ENCODE assay signal across 8 cellular contexts in the genomic region with DNA sequence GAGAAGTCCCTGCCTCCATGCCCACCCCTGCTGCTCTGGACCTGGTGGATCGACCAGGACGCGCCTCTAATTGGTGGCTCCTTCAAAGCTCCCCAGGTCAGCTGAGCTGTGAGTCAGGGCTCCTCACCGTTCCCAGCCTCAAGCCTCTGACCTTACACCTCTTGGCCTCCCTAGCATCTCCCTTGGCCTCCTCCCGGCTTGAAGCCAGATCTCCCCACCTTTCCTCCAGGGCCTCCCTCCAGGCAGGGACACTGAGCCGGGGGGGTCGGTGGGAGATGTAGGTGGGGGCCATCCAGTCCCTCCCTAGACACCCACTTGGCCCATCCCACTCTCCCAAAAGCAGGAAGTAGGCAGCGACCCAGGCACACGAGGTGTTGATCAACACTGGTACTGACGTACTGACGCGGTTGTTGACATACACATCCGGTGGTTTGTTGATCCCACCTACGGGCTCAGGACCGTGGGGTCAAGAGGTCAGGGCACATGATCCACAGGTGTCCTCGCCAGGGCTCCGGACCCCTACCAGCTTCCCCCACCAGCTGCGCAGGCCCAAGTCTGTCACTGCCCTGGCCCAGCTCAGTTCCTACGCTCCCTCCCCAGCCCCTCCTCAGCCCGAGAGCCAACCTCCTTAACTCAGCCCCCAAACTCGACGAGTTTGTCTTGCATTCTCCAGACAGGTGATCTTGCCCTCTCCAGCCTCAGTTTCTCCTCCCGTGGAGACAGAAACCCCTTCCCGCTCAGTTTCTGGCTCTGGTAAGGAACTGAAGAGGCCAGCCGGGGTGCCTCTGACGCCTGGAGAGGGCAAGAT. TPM values are rescaled to one million over a fixed set of nuclear protein-coding genes. Genes with fewer than 3 reads are reported as not detected.
DNase-seq lines count a peak whose midpoint lies in the region; ATAC-seq and TF ChIP-seq lines count a peak whose summit lies in the region.

No MANE protein-coding gene starts in this region.

- H3K27ac ChIP-seq in mesodermal cell (ENCODE audit: low read depth, low read length, severe bottlenecking) = peak overlapping the region; percentile 10
- H3K27ac ChIP-seq in tibial artery = peak overlapping the region; percentile 76 to 80

- H3K27me3 Mint-ChIP-seq in effector memory CD8-positive, alpha-beta T cell = no peaks in the 10 kb centered on the region

- peak overlapping the region; percentile 88 to 90 for H3K4me3 Mint-ChIP-seq in effector memory CD8-positive, alpha-beta T cell

- DNase-seq in NCI-H748 (lab: John Stamatoyannopoulos, UW; ENCODE audit: unreplicated experiment) (peak; percentile 37), NCI-H748 treated with DMSO at 0.1 percent for 48 hours (lab: John Stamatoyannopoulos, UW) (no peak), HuH-7.5 (ENCODE audit: low spot score) (peak; percentile 71), UCSD-AML1 (lab: John Stamatoyannopoulos, UW; ENCODE audit: unreplicated experiment) (peak; percentile 47), tibial artery (peak in 1 of 2 donors; percentile 64)
- DNase-seq in effector memory CD8-positive, alpha-beta T cell = peak; percentile 54 to 55 (median 55)
- no peak for DNase-seq in NK-92 treated with Interleukin-12 subunit alpha and Interleukin-12 subunit beta, amount 100 ng/mL, for 24 hours (lab: John Stamatoyannopoulos, UW)

- H3K4me1 Mint-ChIP-seq in effector memory CD8-positive, alpha-beta T cell (ENCODE audit: low read depth in 2 of 2) = peaks cover 21% of the 10 kb centered on the region in 2 donors

- H3K4me1 ChIP-seq in mesodermal cell (ENCODE audit: control insufficient read depth, insufficient read depth, low read length, poor library complexity, severe bottlenecking) (peaks cover 5% of the 10 kb centered on the region), tibial artery (peaks cover 0 to 29% (median 20%) of the 10 kb centered on the region in 4 donors)

- peaks cover 56% of the 10 kb centered on the region for H3K36me3 Mint-ChIP-seq in effector memory CD8-positive, alpha-beta T cell (ENCODE audit: insufficient read depth)

- H3K9me3 ChIP-seq in mesodermal cell (ENCODE audit: control insufficient read depth, low read length) (no peaks in the 10 kb centered on the region), tibial artery (no peaks in the 10 kb centered on the region)

- H3K4me3 ChIP-seq in mesodermal cell (ENCODE audit: extremely low read depth, insufficient read depth, low read length, poor library complexity, severe bottlenecking) (peak overlapping the region; percentile 70), tibial artery (peak overlapping the region; percentile 78 to 85)

- WGBS in mesodermal cell (ENCODE audit: insufficient coverage in 2 of 2), 2 experiments = 10 to 15% methylated on average over 20 to 23 of the region's 26 CpGs

- H3K9me3 Mint-ChIP-seq in effector memory CD8-positive, alpha-beta T cell = no peaks in the 10 kb centered on the region

- H3K36me3 ChIP-seq in mesodermal cell (ENCODE audit: control insufficient read depth, insufficient read depth, low read length) (peaks cover 21% of the 10 kb centered on the region), tibial artery (peaks cover 31 to 35% (median 33%) of the 10 kb centered on the region in 3 donors)

- intact Hi-C loops in tibial artery (cut with DNase I; ENCODE audit: low total_unique reads) = no loop called here

- peak; percentile 44 for ATAC-seq in effector memory CD8-positive, alpha-beta T cell (replicated peaks)

- H3K27me3 ChIP-seq in tibial artery = no peaks in the 10 kb centered on the region

- H3K27ac Mint-ChIP-seq in effector memory CD8-positive, alpha-beta T cell = peak overlapping the region; percentile 97

- no peak for TF ChIP-seq CTCF in tibial artery (IDR thresholded peaks at IDR 0.05)

RNA-seq across cellular contexts. Expression of gene ATG2A, which starts 0.8 kb away (rescaled TPM):
- polyA plus RNA-seq in mesodermal cell (2013, experiment 1 of 2) = 13.8 TPM
- polyA plus RNA-seq in mesodermal cell (2013, experiment 2 of 2) = 11.5 TPM

RNA-seq across cellular contexts. Expression of gene PPP2R5B, which starts 8.2 kb away (rescaled TPM):
- 17.9 TPM for polyA plus RNA-seq in mesodermal cell (2013, experiment 1 of 2)
- polyA plus RNA-seq in mesodermal cell (2013, experiment 2 of 2) = 15.3 TPM

RNA-seq across cellular contexts. Expression of gene GPHA2, which starts 19.4 kb away (rescaled TPM):
- not detected for polyA plus RNA-seq in mesodermal cell (2013, experiment 1 of 2)
- not detected for polyA plus RNA-seq in mesodermal cell (2013, experiment 2 of 2)

RNA-seq across cellular contexts. Expression of gene EHD1, which starts 37.8 kb away (rescaled TPM):
- 41.5 TPM for polyA plus RNA-seq in mesodermal cell (2013, experiment 1 of 2)
- polyA plus RNA-seq in mesodermal cell (2013, experiment 2 of 2) = 36.3 TPM

RNA-seq across cellular contexts. Expression of gene MAJIN, which starts 55.7 kb away (rescaled TPM):
- polyA plus RNA-seq in mesodermal cell (2013, experiment 1 of 2) = not detected
- polyA plus RNA-seq in mesodermal cell (2013, experiment 2 of 2) = not detected

Comparison
In these comparisons a context has a peak if more than half of its experiments do, and no peak if none do; other contexts are left out.
1. DNase-seq: peak in NCI-H748 (single experiment), HuH-7.5 (single experiment), UCSD-AML1 (single experiment) and effector memory CD8-positive, alpha-beta T cell (3 of 3); none in NCI-H748 treated with DMSO at 0.1 percent for 48 hours (single experiment) and NK-92 treated with Interleukin-12 subunit alpha and Interleukin-12 subunit beta, amount 100 ng/mL, for 24 hours (single experiment).